28 cellular contexts compared by ENCODE assay signal in the genomic region with DNA sequence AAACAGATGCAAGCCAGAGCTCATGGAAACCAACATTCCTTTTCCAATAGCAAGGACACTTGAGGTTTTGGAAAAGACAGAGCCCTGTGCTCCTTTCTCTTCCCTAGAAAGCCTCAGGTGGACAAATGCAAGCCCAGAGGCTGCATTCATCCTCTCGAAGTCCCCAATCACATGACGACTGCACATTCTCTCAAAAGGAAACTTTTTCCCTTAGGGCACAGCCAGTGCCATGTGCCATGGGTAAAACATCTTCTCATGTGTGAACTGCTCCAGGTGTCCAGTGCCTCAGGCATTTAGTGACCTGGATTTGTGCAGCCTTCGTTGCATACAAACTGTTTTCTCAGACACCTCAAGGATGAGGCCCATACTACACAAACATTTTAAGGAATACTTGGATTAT.
"Had no signal": no experiment of that assay in that cellular context is flagged by ENCODE, and none has a peak within 500 bp of the region (broad histone marks: within the 10 kb centered on the region; RNA-seq: fewer than 3 reads in every experiment).

No MANE protein-coding gene starts in this region.

- H3K4me1 Mint-ChIP-seq: activated CD4-positive, alpha-beta memory T cell treated with anti-CD3 and anti-CD28 coated beads, Interleukin-2, amount 10 ng/mL, durations not matched to agents 7 days and 5 days; activated CD4-positive, alpha-beta T cell treated with anti-CD3 and anti-CD28 coated beads, Interleukin-2, amount 10 ng/mL, durations not matched to agents 7 days and 5 days; T-helper 17 cell had no signal

- DNase-seq: activated CD4-positive, alpha-beta memory T cell treated with anti-CD3 and anti-CD28 coated beads, Interleukin-2, amount 10 ng/mL, durations not matched to agents 7 days and 5 days; activated CD4-positive, alpha-beta T cell treated with anti-CD3 and anti-CD28 coated beads for 4 hours; activated CD4-positive, alpha-beta T cell treated with anti-CD3 and anti-CD28 coated beads, Interleukin-2, amount 10 ng/mL, durations not matched to agents 7 days and 5 days; activated CD4-positive, alpha-beta T cell treated with anti-CD3 and anti-CD28 coated beads, Interleukin-2, amount 50 U/mL, for 4 hours; activated CD4-positive, CD25-positive, alpha-beta regulatory T cell; activated CD4-positive, CD25-positive, alpha-beta regulatory T cell treated with anti-CD3 and anti-CD28 coated beads, Interleukin-2, amount 50 U/mL, for 72 hours; activated CD8-positive, alpha-beta memory T cell treated with anti-CD3 and anti-CD28 coated beads, Interleukin-2, amount 50 U/mL, for 48 hours; activated effector memory CD4-positive, alpha-beta T cell treated with Interleukin-2 at 50 U/mL for 16 hours; activated gamma-delta T cell treated with Interleukin-2 at 50 U/mL for 16 hours; activated naive CD4-positive, alpha-beta T cell treated with anti-CD3 and anti-CD28 coated beads, Interleukin-2, amount 50 U/mL, for 16 hours; activated naive CD4-positive, alpha-beta T cell treated with Interleukin-2 at 50 U/mL for 16 hours; activated T-cell treated with anti-CD3 and anti-CD28 coated beads for 4 hours; activated T-cell treated with anti-CD3 and anti-CD28 coated beads, Interleukin-2, amount 50 U/mL, for 24 hours; activated T-cell treated with anti-CD3 and anti-CD28 coated beads, Interleukin-2, amount 50 U/mL, for 72 hours; amniotic stem cell; anterior cingulate cortex; caudate nucleus; cortex of kidney; dermis blood vessel endothelial cell; effector CD4-positive, alpha-beta T cell; effector memory CD8-positive, alpha-beta T cell; foreskin fibroblast; T-helper 1 cell; T-helper 17 cell; T1000 had no signal

- ATAC-seq: activated T-cell treated with anti-CD3 and anti-CD28 coated beads, Interleukin-2, amount 50 U/mL, for 72 hours; effector memory CD8-positive, alpha-beta T cell; T-helper 17 cell had no signal

- H3K4me3 Mint-ChIP-seq: activated CD4-positive, alpha-beta memory T cell treated with anti-CD3 and anti-CD28 coated beads, Interleukin-2, amount 10 ng/mL, durations not matched to agents 7 days and 5 days; activated CD4-positive, alpha-beta T cell treated with anti-CD3 and anti-CD28 coated beads, Interleukin-2, amount 10 ng/mL, durations not matched to agents 7 days and 5 days; activated naive CD8-positive, alpha-beta T cell; activated T-cell treated with anti-CD3 and anti-CD28 coated beads, Interleukin-2, amount 50 U/mL, for 24 hours; activated T-cell treated with anti-CD3 and anti-CD28 coated beads, Interleukin-2, amount 50 U/mL, for 72 hours; effector memory CD8-positive, alpha-beta T cell; T-helper 17 cell; T-helper 2 cell treated with Interferon-gamma antibody and Interleukin-4, amounts not matched to agents 5 μg/mL and 100 μg/mL, for 36 hours had no signal

- H3K27ac ChIP-seq: epithelial cell of prostate had no signal

- H3K27me3 Mint-ChIP-seq: activated CD4-positive, alpha-beta memory T cell treated with anti-CD3 and anti-CD28 coated beads, Interleukin-2, amount 10 ng/mL, durations not matched to agents 7 days and 5 days; activated CD4-positive, alpha-beta T cell treated with anti-CD3 and anti-CD28 coated beads, Interleukin-2, amount 10 ng/mL, durations not matched to agents 7 days and 5 days; activated naive CD8-positive, alpha-beta T cell; activated T-cell treated with anti-CD3 and anti-CD28 coated beads, Interleukin-2, amount 50 U/mL, for 24 hours; effector memory CD8-positive, alpha-beta T cell; T-helper 17 cell had no signal

- H3K36me3 Mint-ChIP-seq: activated naive CD8-positive, alpha-beta T cell had no signal

- H3K27ac Mint-ChIP-seq: activated CD4-positive, alpha-beta memory T cell treated with anti-CD3 and anti-CD28 coated beads, Interleukin-2, amount 10 ng/mL, durations not matched to agents 7 days and 5 days; activated CD4-positive, alpha-beta T cell treated with anti-CD3 and anti-CD28 coated beads, Interleukin-2, amount 10 ng/mL, durations not matched to agents 7 days and 5 days; activated naive CD8-positive, alpha-beta T cell; activated T-cell treated with anti-CD3 and anti-CD28 coated beads, Interleukin-2, amount 50 U/mL, for 24 hours; activated T-cell treated with anti-CD3 and anti-CD28 coated beads, Interleukin-2, amount 50 U/mL, for 72 hours; effector memory CD8-positive, alpha-beta T cell; T-helper 17 cell; T-helper 2 cell treated with Interferon-gamma antibody and Interleukin-4, amounts not matched to agents 5 μg/mL and 100 μg/mL, for 36 hours had no signal

- H3K9me3 Mint-ChIP-seq: activated CD4-positive, alpha-beta memory T cell treated with anti-CD3 and anti-CD28 coated beads, Interleukin-2, amount 10 ng/mL, durations not matched to agents 7 days and 5 days; activated CD4-positive, alpha-beta T cell treated with anti-CD3 and anti-CD28 coated beads, Interleukin-2, amount 10 ng/mL, durations not matched to agents 7 days and 5 days; activated T-cell treated with anti-CD3 and anti-CD28 coated beads, Interleukin-2, amount 50 U/mL, for 24 hours; activated T-cell treated with anti-CD3 and anti-CD28 coated beads, Interleukin-2, amount 50 U/mL, for 72 hours; effector memory CD8-positive, alpha-beta T cell; T-helper 2 cell treated with Interferon-gamma antibody and Interleukin-4, amounts not matched to agents 5 μg/mL and 100 μg/mL, for 36 hours had no signal
